ENCODE assay signal across 29 cellular contexts in the genomic region with DNA sequence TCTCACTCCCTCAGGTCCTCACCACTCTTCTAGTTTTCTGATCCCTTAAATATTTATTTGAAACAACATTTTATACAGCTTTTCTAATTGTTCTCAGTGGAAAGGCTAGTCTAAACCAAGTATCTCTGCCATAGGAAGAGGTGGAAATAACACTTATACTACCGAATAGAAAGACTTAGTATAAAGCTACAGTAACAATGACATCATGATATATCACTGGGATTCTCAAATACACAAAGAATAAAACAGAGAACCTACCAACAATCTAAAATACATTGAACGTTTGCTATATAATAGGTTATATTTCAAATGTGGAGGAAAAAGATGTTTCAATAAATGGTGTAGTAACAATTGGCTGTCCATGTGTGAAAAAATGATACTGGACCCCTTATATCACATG.
"Had no signal": no experiment of that assay in that cellular context is flagged by ENCODE, and none has a peak within 500 bp of the region (broad histone marks: within the 10 kb centered on the region; RNA-seq: fewer than 3 reads in every experiment).

No MANE protein-coding gene starts in this region.

- H3K4me3 Mint-ChIP-seq: immature natural killer cell; naive thymus-derived CD8-positive, alpha-beta T cell; nephron progenitor cell; type B pancreatic cell had no signal

- H2AFZ ChIP-seq: parathyroid adenoma had no signal

- H3K9me3 ChIP-seq: neutrophil, testis had no signal

- H3K4me3 ChIP-seq: coronary artery, esophagus muscularis mucosa, gastroesophageal sphincter, lower lobe of right lung, smooth muscle cell, testis, tibial artery had no signal

- H3K9ac ChIP-seq: parathyroid adenoma had no signal

- DNase-seq: dermis blood vessel endothelial cell; effector memory CD4-positive, alpha-beta T cell; foreskin keratinocyte; hypothalamus; immature natural killer cell; islet precursor cell; kidney glomerular epithelial cell; left ventricle myocardium superior; lower lobe of right lung; naive thymus-derived CD8-positive, alpha-beta T cell; nephron progenitor cell; stimulated activated CD4-positive, alpha-beta T cell treated with anti-CD3 and anti-CD28 coated beads, Interleukin-12 subunit alpha, Interleukin-12 subunit beta, amount 100 ng/mL, for 4 hours; stimulated activated CD4-positive, alpha-beta T cell treated with anti-CD3 and anti-CD28 coated beads, Interleukin-1b, Interleukin-23, amount 100 ng/mL, for 48 hours; stimulated activated CD4-positive, alpha-beta T cell treated with anti-CD3 and anti-CD28 coated beads, Interleukin-4, amount 100 ng/mL, for 1 hour; stimulated activated CD8-positive, alpha-beta memory T cell treated with anti-CD3 and anti-CD28 coated beads, Interleukin-4, amount 100 ng/mL, for 48 hours; stimulated activated naive CD8-positive, alpha-beta T cell treated with anti-CD3 and anti-CD28 coated beads, Interleukin-15, Interleukin-2, amounts not matched to agents 100 U/mL and 50 U/mL, for 24 hours; substantia nigra; testis; tibial artery had no signal

- H3K27ac Mint-ChIP-seq: naive thymus-derived CD8-positive, alpha-beta T cell; nephron progenitor cell; progenitor cell of endocrine pancreas; type B pancreatic cell had no signal

- H3K4me1 ChIP-seq: esophagus muscularis mucosa, foreskin keratinocyte, gastroesophageal sphincter, lower lobe of right lung, parathyroid adenoma, testis, tibial artery had no signal

- H3K27me3 Mint-ChIP-seq: naive thymus-derived CD8-positive, alpha-beta T cell; progenitor cell of endocrine pancreas; type B pancreatic cell had no signal

- FAIRE-seq: endothelial cell of umbilical vein had no signal

- H3K27me3 ChIP-seq: esophagus muscularis mucosa, foreskin keratinocyte, gastroesophageal sphincter, neutrophil, testis, tibial artery had no signal

- ATAC-seq: foreskin keratinocyte; gastroesophageal sphincter; left ventricle myocardium superior; lower lobe of right lung; naive thymus-derived CD8-positive, alpha-beta T cell; sciatic nerve; stimulated activated naive CD8-positive, alpha-beta T cell treated with anti-CD3 and anti-CD28 coated beads, Interleukin-15, Interleukin-2, amounts not matched to agents 100 U/mL and 50 U/mL, for 24 hours had no signal

- H3K27ac ChIP-seq: coronary artery, esophagus muscularis mucosa, foreskin keratinocyte, gastroesophageal sphincter, lower lobe of right lung, neutrophil, parathyroid adenoma, testis, tibial artery had no signal

- H3K4me1 Mint-ChIP-seq: nephron progenitor cell had no signal

- H3K4me2 ChIP-seq: smooth muscle cell had no signal
